In genomic region chr1:189150624-189151023, GRCh38 we compare ENCODE assay signal across 20 cellular contexts.
"Had no signal": no experiment of that assay in that cellular context is flagged by ENCODE, and none has a peak within 500 bp of the region (broad histone marks: within the 10 kb centered on the region; RNA-seq: fewer than 3 reads in every experiment).

No MANE protein-coding gene starts in this region.

- H3K4me3 Mint-ChIP-seq: activated B cell treated with CpG ODN at 0.5 μM for 24 hours; activated CD4-positive, alpha-beta memory T cell treated with anti-CD3 and anti-CD28 coated beads for 36 hours; activated T-helper 1 cell treated with anti-CD3 and anti-CD28 coated beads, Interleukin-12 subunit alpha, Interleukin-12 subunit beta, Interleukin-2, Interleukin-4 antibody, amounts not matched to agents 30 ng/mL and 10 ng/mL and 1 ng/mL, durations not matched to agents 14 hours and 24 hours and 36 hours; stimulated activated naive CD8-positive, alpha-beta T cell treated with anti-CD3 and anti-CD28 coated beads, Interleukin-15, Interleukin-2, amounts not matched to agents 100 ng/mL and 50 ng/mL, for 24 hours; type B pancreatic cell had no signal

- H3K36me3 ChIP-seq: adrenal gland, breast epithelium, left lung, prostate gland, right atrium auricular region had no signal

- H3K9me3 Mint-ChIP-seq: type B pancreatic cell had no signal

- H3K9me3 ChIP-seq: adrenal gland, breast epithelium, left lung, prostate gland, right atrium auricular region had no signal

- H3K27me3 ChIP-seq: adrenal gland, breast epithelium, left lung, right atrium auricular region had no signal

- DNase-seq: activated B cell treated with CpG ODN at 0.5 μM for 24 hours; activated CD4-positive, alpha-beta memory T cell treated with anti-CD3 and anti-CD28 coated beads for 36 hours; activated CD4-positive, alpha-beta T cell treated with anti-CD3 and anti-CD28 coated beads for 4 hours; activated gamma-delta T cell treated with Interleukin-2 at 50 U/mL for 16 hours; activated T-cell treated with anti-CD3 and anti-CD28 coated beads for 4 hours; adrenal gland; head of caudate nucleus; kidney; left lung; mammary epithelial cell; midbrain; stimulated activated CD4-positive, alpha-beta T cell treated with anti-CD3 and anti-CD28 coated beads, Interleukin-2, amount 100 ng/mL, for 24 hours had no signal

- H3K4me1 Mint-ChIP-seq: activated B cell treated with CpG ODN at 0.5 μM for 24 hours had no signal

- H3K27me3 Mint-ChIP-seq: activated B cell treated with CpG ODN at 0.5 μM for 24 hours; activated CD4-positive, alpha-beta memory T cell treated with anti-CD3 and anti-CD28 coated beads for 36 hours; stimulated activated naive CD8-positive, alpha-beta T cell treated with anti-CD3 and anti-CD28 coated beads, Interleukin-15, Interleukin-2, amounts not matched to agents 100 ng/mL and 50 ng/mL, for 24 hours; type B pancreatic cell had no signal

- H3K27ac Mint-ChIP-seq: activated B cell treated with CpG ODN at 0.5 μM for 24 hours; activated CD4-positive, alpha-beta memory T cell treated with anti-CD3 and anti-CD28 coated beads for 36 hours; activated naive CD4-positive, alpha-beta T cell treated with anti-CD3 and anti-CD28 coated beads, Interleukin-2, amount 50 U/mL, for 72 hours; activated T-helper 1 cell treated with anti-CD3 and anti-CD28 coated beads, Interleukin-12 subunit alpha, Interleukin-12 subunit beta, Interleukin-2, Interleukin-4 antibody, amounts not matched to agents 30 ng/mL and 10 ng/mL and 1 ng/mL, durations not matched to agents 14 hours and 24 hours and 36 hours; stimulated activated naive CD8-positive, alpha-beta T cell treated with anti-CD3 and anti-CD28 coated beads, Interleukin-15, Interleukin-2, amounts not matched to agents 100 ng/mL and 50 ng/mL, for 24 hours; type B pancreatic cell had no signal

- H3K4me1 ChIP-seq: adrenal gland, breast epithelium, left lung, prostate gland, right atrium auricular region had no signal

- H3K36me3 Mint-ChIP-seq: activated CD4-positive, alpha-beta memory T cell treated with anti-CD3 and anti-CD28 coated beads for 36 hours; type B pancreatic cell had no signal

- H3K27ac ChIP-seq: adrenal gland, breast epithelium, coronary artery, left lung, prostate gland, right atrium auricular region had no signal

- H3K4me3 ChIP-seq: adrenal gland, breast epithelium, coronary artery, prostate gland, right atrium auricular region had no signal
